Comparison of ENCODE assay signal across 18 cellular contexts in the genomic region with DNA sequence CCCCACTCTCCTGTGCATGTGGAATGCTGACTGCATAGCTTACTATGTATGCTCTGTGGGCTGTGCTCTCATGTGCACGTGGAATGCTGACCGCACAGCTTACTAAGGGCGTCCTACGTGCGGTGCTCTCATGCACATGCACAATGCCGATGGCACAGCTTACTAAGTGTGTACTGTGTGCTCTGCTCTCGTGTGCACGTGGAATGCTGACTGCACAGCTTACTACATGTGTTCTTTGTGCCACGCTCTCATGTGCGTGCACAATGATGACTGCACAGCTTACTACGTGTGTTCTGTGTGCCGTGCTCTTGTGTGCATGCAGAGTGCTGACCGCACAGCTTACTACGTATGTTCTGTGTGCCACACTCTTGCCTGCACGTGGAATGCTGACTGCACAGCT.
DNase-seq lines count a peak whose midpoint lies in the region; ATAC-seq and TF ChIP-seq lines count a peak whose summit lies in the region.
"Had no signal": no experiment of that assay in that cellular context is flagged by ENCODE, and none has a peak within 500 bp of the region (broad histone marks: within the 10 kb centered on the region; RNA-seq: fewer than 3 reads in every experiment).

No MANE protein-coding gene starts in this region.

- H3K4me3 ChIP-seq in upper lobe of left lung (no peak overlapping the region), heart right ventricle (no peak overlapping the region)
- H3K4me3 ChIP-seq: GM12878, GM23248 had no signal

- intact Hi-C loops in Calu3 (cut with micrococcal nuclease; ENCODE audit: unreplicated experiment): no loop called here
- intact Hi-C loops in heart right ventricle (cut with DNase I): no loop called here

- H3K36me3 ChIP-seq in upper lobe of left lung: no peaks in the 10 kb centered on the region
- H3K36me3 ChIP-seq in heart right ventricle: no peaks in the 10 kb centered on the region

- H3K9me3 ChIP-seq in upper lobe of left lung (no peaks in the 10 kb centered on the region), heart right ventricle (peaks cover 0 to 12% (median 0%) of the 10 kb centered on the region in 11 donors)

- no peaks in the 10 kb centered on the region for H3K4me1 Mint-ChIP-seq in natural killer cell treated with Interleukin-12 subunit alpha and Interleukin-12 subunit beta and Interleukin-15 and Interleukin-18, amount 100 ng/mL, for 72 hours (ENCODE audit: low read depth in 2 of 2)
- no peaks in the 10 kb centered on the region for H3K4me1 Mint-ChIP-seq in Calu3 (ENCODE audit: low read depth, unreplicated experiment)
- H3K4me1 Mint-ChIP-seq: CD4-positive, alpha-beta memory T cell had no signal

- peak; percentile 11 to 33 for ATAC-seq in natural killer cell treated with Interleukin-12 subunit alpha and Interleukin-12 subunit beta and Interleukin-15 and Interleukin-18, amount 100 ng/mL, for 72 hours
- ATAC-seq in upper lobe of left lung (ENCODE audit: low FRiP score in 2 of 2): peak; percentile 16 to 40
- ATAC-seq in heart right ventricle: no peak
- ATAC-seq: GM12878, HCT116 had no signal

- CTCF ChIA-PET in Calu3 (lab: Charles Lee): no interaction called here

- 88 to 89% methylated on average over 15 of the region's 15 CpGs for WGBS in upper lobe of left lung, 2 donors
- 90 to 91% methylated on average over 15 of the region's 15 CpGs for WGBS in heart right ventricle, 2 donors

- no peak overlapping the region for H3K27ac Mint-ChIP-seq in natural killer cell treated with Interleukin-12 subunit alpha and Interleukin-12 subunit beta and Interleukin-15 and Interleukin-18, amount 100 ng/mL, for 72 hours
- no peak overlapping the region for H3K27ac Mint-ChIP-seq in Calu3 (ENCODE audit: unreplicated experiment)
- H3K27ac Mint-ChIP-seq: CD4-positive, alpha-beta memory T cell; H9 had no signal

- no peak for TF ChIP-seq EP300 in upper lobe of left lung (IDR thresholded peaks at IDR 0.05)

- H3K27me3 ChIP-seq in upper lobe of left lung (no peaks in the 10 kb centered on the region), heart right ventricle (no peaks in the 10 kb centered on the region)

- H3K27ac ChIP-seq in angular gyrus (ENCODE audit: low read depth, low read length) (peak overlapping the region; percentile 50), upper lobe of left lung (no peak overlapping the region), heart right ventricle (no peak overlapping the region)
- H3K27ac ChIP-seq: GM23248 had no signal

- DNase-seq in Daoy (ENCODE audit: low read depth) (peak; percentile 13), upper lobe of left lung (no peak), Calu3 (no peak), heart right ventricle (no peak), SW480 (ENCODE audit: low spot score) (no peak)
- DNase-seq in natural killer cell treated with Interleukin-12 subunit alpha and Interleukin-12 subunit beta and Interleukin-15 and Interleukin-18, amount 100 ng/mL, for 72 hours (ENCODE audit: low spot score): no peak
- DNase-seq: C1 segment of cervical spinal cord; CD4-positive, alpha-beta memory T cell; COR-L47; DMS153; DND-41; EL; GDM1; GM23248; H9 had no signal

- H3K27me3 Mint-ChIP-seq in natural killer cell treated with Interleukin-12 subunit alpha and Interleukin-12 subunit beta and Interleukin-15 and Interleukin-18, amount 100 ng/mL, for 72 hours: peaks cover 0 to 5% of the 10 kb centered on the region in 2 donors
- no peaks in the 10 kb centered on the region for H3K27me3 Mint-ChIP-seq in Calu3 (ENCODE audit: unreplicated experiment)
- H3K27me3 Mint-ChIP-seq: CD4-positive, alpha-beta memory T cell had no signal

- TF ChIP-seq POLR2A in upper lobe of left lung (IDR thresholded peaks at IDR 0.05): no peak

- TF ChIP-seq CTCF in upper lobe of left lung (IDR thresholded peaks at IDR 0.05) (no peak), Calu3 (IDR thresholded peaks at IDR 0.05; ENCODE audit: unreplicated experiment) (no peak), heart right ventricle (IDR thresholded peaks at IDR 0.05) (no peak)

- H3K9me3 Mint-ChIP-seq in natural killer cell treated with Interleukin-12 subunit alpha and Interleukin-12 subunit beta and Interleukin-15 and Interleukin-18, amount 100 ng/mL, for 72 hours: no peaks in the 10 kb centered on the region
- H3K9me3 Mint-ChIP-seq in Calu3 (ENCODE audit: low read depth, unreplicated experiment): peaks cover 8% of the 10 kb centered on the region
- H3K9me3 Mint-ChIP-seq: H9 had no signal

- H3K4me1 ChIP-seq in upper lobe of left lung (no peaks in the 10 kb centered on the region), heart right ventricle (no peaks in the 10 kb centered on the region)

- no peaks in the 10 kb centered on the region for H3K36me3 Mint-ChIP-seq in natural killer cell treated with Interleukin-12 subunit alpha and Interleukin-12 subunit beta and Interleukin-15 and Interleukin-18, amount 100 ng/mL, for 72 hours
- no peaks in the 10 kb centered on the region for H3K36me3 Mint-ChIP-seq in Calu3 (ENCODE audit: insufficient read depth, unreplicated experiment)
- H3K36me3 Mint-ChIP-seq: CD4-positive, alpha-beta memory T cell had no signal

- BruUV-seq in Calu3 (replicated peaks; lab: Mats Ljungman, UMichigan): no TSS peak

- no peak overlapping the region for H3K4me3 Mint-ChIP-seq in natural killer cell treated with Interleukin-12 subunit alpha and Interleukin-12 subunit beta and Interleukin-15 and Interleukin-18, amount 100 ng/mL, for 72 hours
- no peak overlapping the region for H3K4me3 Mint-ChIP-seq in Calu3 (ENCODE audit: low read depth, unreplicated experiment)
- H3K4me3 Mint-ChIP-seq: CD4-positive, alpha-beta memory T cell; H9 had no signal

Comparison
In these comparisons a context has a peak if more than half of its experiments do, and no peak if none do; other contexts are left out.
1. ATAC-seq: peak in natural killer cell treated with Interleukin-12 subunit alpha and Interleukin-12 subunit beta and Interleukin-15 and Interleukin-18, amount 100 ng/mL, for 72 hours (2 of 2) and upper lobe of left lung (2 of 2); none in heart right ventricle (0 of 8).